Comparison of ENCODE assay signal across 9 cellular contexts in genomic region chr3:157543491-157544035, GRCh38. TPM values are rescaled to one million over a fixed set of nuclear protein-coding genes. Genes with fewer than 3 reads are reported as not detected.
DNase-seq lines count a peak whose midpoint lies in the region; ATAC-seq and TF ChIP-seq lines count a peak whose summit lies in the region.
"Had no signal": no experiment of that assay in that cellular context is flagged by ENCODE, and none has a peak within 500 bp of the region (broad histone marks: within the 10 kb centered on the region; RNA-seq: fewer than 3 reads in every experiment).

No MANE protein-coding gene starts in this region.

- H3K36me3 Mint-ChIP-seq in nephron progenitor cell (ENCODE audit: low read depth), result peaks cover 5% of the 10 kb centered on the region

- peaks cover 18% of the 10 kb centered on the region for H3K9me3 Mint-ChIP-seq in nephron progenitor cell

- H3K27ac Mint-ChIP-seq in nephron progenitor cell, result no peak overlapping the region
- H3K27ac Mint-ChIP-seq: activated naive CD4-positive, alpha-beta T cell treated with anti-CD3 and anti-CD28 coated beads, Interleukin-2, amount 50 U/mL, for 72 hours had no signal

- peak overlapping the region; percentile 80 for H3K4me3 Mint-ChIP-seq in nephron progenitor cell

- no peaks in the 10 kb centered on the region for H3K4me1 Mint-ChIP-seq in nephron progenitor cell

- no peak for ATAC-seq in GM21447 (IDR thresholded peaks at IDR 0.05; ENCODE audit: unreplicated experiment)

- H3K4me3 ChIP-seq in fibroblast of the aortic adventitia (ENCODE audit: low read depth, low read length), result peak overlapping the region; percentile 61

- H3K27me3 Mint-ChIP-seq in nephron progenitor cell (ENCODE audit: low read depth, poor library complexity), result peaks cover 58% of the 10 kb centered on the region

- TF ChIP-seq CTCF in fibroblast of the aortic adventitia (IDR thresholded peaks at IDR 0.05; ENCODE audit: insufficient read depth, low read length) (no peak), nephron progenitor cell (IDR thresholded peaks at IDR 0.05) (no peak)

- DNase-seq in DMS53 (lab: John Stamatoyannopoulos, UW) (peak; percentile 31), DMS53 treated with DMSO at 0.1 percent for 48 hours (lab: John Stamatoyannopoulos, UW; ENCODE audit: unreplicated experiment) (no peak), fibroblast of the aortic adventitia (ENCODE audit: low read depth) (no peak), nephron progenitor cell (no peak), putamen (ENCODE audit: low spot score) (no peak), dermis blood vessel endothelial cell (no peak)
- no peak for DNase-seq in activated T-cell treated with anti-CD3 and anti-CD28 coated beads, Interleukin-2, amount 50 U/mL, for 48 hours

RNA-seq across cellular contexts. Expression of gene VEPH1, which starts 40.3 kb away (rescaled TPM):
- 27.4 and 152 TPM in 2 replicates for total RNA-seq in fibroblast of the aortic adventitia (ENCODE audit: low replicate concordance)
- 8.2 and 35.9 TPM in 2 replicates for total RNA-seq in dermis blood vessel endothelial cell
- total RNA-seq: activated naive CD4-positive, alpha-beta T cell treated with anti-CD3 and anti-CD28 coated beads, Interleukin-2, amount 50 U/mL, for 72 hours had no signal
